Comparison of ENCODE assay signal across 8 cellular contexts in genomic region chr7:142535123-142535779, GRCh38.
A peak's percentile ranks its signal among the peaks of the same experiment; 100 is the strongest.
DNase-seq lines count a peak whose midpoint lies in the region; TF ChIP-seq lines count a peak whose summit lies in the region.

No MANE protein-coding gene starts in this region.

- no peak overlapping the region for H2AK5ac ChIP-seq in H9 (ENCODE audit: insufficient read length, low read length)

- no peaks in the 10 kb centered on the region for H3K4me1 ChIP-seq in H9 (ENCODE audit: insufficient read depth, low read length)

- no peak overlapping the region for H4K91ac ChIP-seq in H9 (ENCODE audit: insufficient read length, low read depth, low read length)

- H3T11ph ChIP-seq in H9 (ENCODE audit: low read length) = no peak overlapping the region

- no peak overlapping the region for H4K8ac ChIP-seq in H9 (replicated peaks; ENCODE audit: insufficient read length, low read depth, low read length)

- H3K27ac ChIP-seq in H9 (ENCODE audit: insufficient read length, low read depth, low read length) = no peak overlapping the region

- no peaks in the 10 kb centered on the region for H3K79me2 ChIP-seq in H9 (ENCODE audit: insufficient read depth, low read length)

- no peak overlapping the region for H2BK15ac ChIP-seq in H9 (ENCODE audit: low read depth, low read length)

- H3K14ac ChIP-seq in H9 (ENCODE audit: insufficient read depth, low read length) = no peak overlapping the region

- no peaks in the 10 kb centered on the region for H3K27me3 ChIP-seq in H9 (ENCODE audit: insufficient read depth, low read length)

- H3K9me3 ChIP-seq in H9 (ENCODE audit: control insufficient read depth, low read depth, low read length) = no peaks in the 10 kb centered on the region

- H2BK12ac ChIP-seq in H9 (ENCODE audit: insufficient read length, low read depth, low read length) = no peak overlapping the region

- no peak overlapping the region; a peak in 1 of 5 replicates for H3K4me3 Mint-ChIP-seq in H9

- H3K23ac ChIP-seq in H9 (ENCODE audit: insufficient read length, low read depth, low read length) = no peak overlapping the region

- no peaks in the 10 kb centered on the region for H3K23me2 ChIP-seq in H9 (ENCODE audit: insufficient read length, low read depth, low read length, poor library complexity, severe bottlenecking)

- H3K56ac ChIP-seq in H9 (ENCODE audit: insufficient read length, low read depth, low read length) = no peak overlapping the region

- H3K27me3 Mint-ChIP-seq in H9 (ENCODE audit: low read depth) = peaks cover 7% of the 10 kb centered on the region

- H3K4me1 Mint-ChIP-seq in H9 = peaks cover 7 to 10% of the 10 kb centered on the region in 2 experiments

- no peak overlapping the region for H3K4me3 ChIP-seq in astrocyte of the cerebellum (ENCODE audit: low read depth, low read length)

- no peaks in the 10 kb centered on the region for H4K20me1 ChIP-seq in H9 (ENCODE audit: control insufficient read depth, insufficient read depth, insufficient read length)

- H3K79me1 ChIP-seq in H9 (ENCODE audit: insufficient read depth, low read depth, low read length, poor library complexity, severe bottlenecking) = no peaks in the 10 kb centered on the region

- H3K4ac ChIP-seq in H9 (ENCODE audit: low read depth, low read length) = no peak overlapping the region

- no CpG with 5 or more reads among the region's 7 CpGs for WGBS in H9 (ENCODE audit: extremely low coverage, insufficient read length, low lambda C conversion rate)

- H2AFZ ChIP-seq in H9 (ENCODE audit: low read length) = no peak overlapping the region

- H4K5ac ChIP-seq in H9 (ENCODE audit: insufficient read length, low read depth, low read length) = no peak overlapping the region

- H3K27ac Mint-ChIP-seq in H9 = peak overlapping the region in 1 of 3 experiments; percentile 26; a peak in 2 of 7 replicates

- TF ChIP-seq CTCF in H9 (conservative IDR thresholded peaks at IDR 0.05) (peak; percentile 91), astrocyte of the cerebellum (IDR thresholded peaks at IDR 0.05; ENCODE audit: low read depth, low read length, missing control alignments) (peak; percentile 94)

- no peak overlapping the region for H2BK20ac ChIP-seq in H9 (ENCODE audit: low read depth, low read length, poor library complexity, severe bottlenecking)

- H2BK5ac ChIP-seq in H9 (ENCODE audit: insufficient read length, low read length) = no peak overlapping the region

- no peak overlapping the region for H3K18ac ChIP-seq in H9 (ENCODE audit: insufficient read length, low read depth, low read length)

- H2BK120ac ChIP-seq in H9 (ENCODE audit: low read depth, low read length, poor library complexity, severe bottlenecking) = no peak overlapping the region

- no peak overlapping the region for H3K9ac ChIP-seq in H9 (ENCODE audit: extremely low read depth, insufficient read length, low read length)

- peak overlapping the region; percentile 10 for H3K4me2 ChIP-seq in H9 (ENCODE audit: insufficient read depth, insufficient read length, low read length)

- H3K9me3 Mint-ChIP-seq in H9 = no peaks in the 10 kb centered on the region

- in situ Hi-C loops in astrocyte of the cerebellum (cut with HindIII; ENCODE audit: low sequenced_read_pairs) = no loop called here

- no peaks in the 10 kb centered on the region for H3K36me3 Mint-ChIP-seq in H9 (ENCODE audit: insufficient read depth in 1 of 3, low read depth in 3 of 3)

- DNase-seq in NCI-H1417 (lab: John Stamatoyannopoulos, UW) (peak; percentile 29 to 84 (median 52)), NCI-H1417 treated with DMSO at 0.1 percent for 48 hours (lab: John Stamatoyannopoulos, UW) (no peak), H9 (peak; percentile 80), LoVo (ENCODE audit: low spot score) (peak; percentile 71), T1000 (lab: John Stamatoyannopoulos, UW) (peak; percentile 62), astrocyte of the cerebellum (ENCODE audit: low read depth) (peak; percentile 78), kidney glomerular epithelial cell (lab: John Stamatoyannopoulos, UW) (peak; percentile 55)
- peak; percentile 68 to 69 for DNase-seq in stimulated activated CD4-positive, alpha-beta T cell treated with anti-CD3 and anti-CD28 coated beads, Interleukin-4, amount 100 ng/mL, for 4 hours
